ENCODE assay signal across 18 cellular contexts in the genomic region with DNA sequence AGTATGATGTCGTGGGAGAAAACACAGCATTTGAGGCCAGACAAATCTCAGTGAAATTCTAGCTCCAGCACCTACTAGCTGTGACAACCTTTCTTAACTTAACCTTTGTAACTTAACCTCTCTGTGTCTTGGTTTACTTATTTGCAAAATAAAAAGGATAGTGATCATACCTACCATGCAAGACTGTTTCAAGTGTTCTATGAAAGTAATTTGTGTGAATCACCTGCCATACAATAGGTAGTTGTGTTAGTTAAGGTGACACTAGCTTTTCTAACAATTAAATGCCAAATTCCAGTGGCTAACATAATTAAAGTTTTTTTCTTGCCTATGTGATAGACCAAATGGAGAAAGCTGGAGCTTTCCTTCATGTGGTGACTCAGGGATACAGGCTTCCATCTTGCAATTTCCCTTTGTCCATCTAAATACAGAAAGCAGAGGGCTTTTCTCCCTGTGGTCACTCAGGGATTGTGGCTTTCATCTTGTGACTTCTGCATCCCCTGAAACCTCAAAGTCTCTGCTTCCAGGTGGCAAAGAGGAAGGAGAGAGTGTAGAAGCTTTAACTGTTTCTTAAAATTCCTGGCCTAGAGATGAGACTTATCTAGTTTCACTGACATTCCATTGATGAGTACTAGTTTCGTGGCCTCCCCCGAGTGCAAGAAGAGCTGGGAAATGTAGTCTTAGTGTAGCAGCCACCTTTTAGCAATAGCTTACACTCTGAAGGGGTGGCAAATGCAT.
A peak's percentile ranks its signal among the peaks of the same experiment; 100 is the strongest.
DNase-seq lines count a peak whose midpoint lies in the region; ATAC-seq and TF ChIP-seq lines count a peak whose summit lies in the region.
"Had no signal": no experiment of that assay in that cellular context is flagged by ENCODE, and none has a peak within 500 bp of the region (broad histone marks: within the 10 kb centered on the region; RNA-seq: fewer than 3 reads in every experiment).

No MANE protein-coding gene starts in this region.

- H3K4me3 Mint-ChIP-seq in activated T-cell treated with anti-CD3 and anti-CD28 coated beads, Interleukin-2, amount 50 U/mL, for 24 hours = no peak overlapping the region
- H3K4me3 Mint-ChIP-seq in activated T-cell treated with anti-CD3 and anti-CD28 coated beads, Interleukin-2, amount 50 U/mL, for 4 hours = no peak overlapping the region
- H3K4me3 Mint-ChIP-seq: activated CD4-positive, alpha-beta T cell treated with anti-CD3 and anti-CD28 coated beads, Interleukin-2, amount 10 ng/mL, durations not matched to agents 7 days and 5 days; nephron had no signal

- H3K4me1 Mint-ChIP-seq in activated T-cell treated with anti-CD3 and anti-CD28 coated beads, Interleukin-2, amount 50 U/mL, for 24 hours (ENCODE audit: low read depth) = peaks cover 8% of the 10 kb centered on the region
- peaks cover 22% of the 10 kb centered on the region for H3K4me1 Mint-ChIP-seq in activated T-cell treated with anti-CD3 and anti-CD28 coated beads, Interleukin-2, amount 50 U/mL, for 4 hours (ENCODE audit: low read depth)
- H3K4me1 Mint-ChIP-seq: nephron had no signal

- no peak overlapping the region for H4K8ac ChIP-seq in neuronal stem cell (ENCODE audit: low read depth, low read length)

- H3K27me3 Mint-ChIP-seq in activated T-cell treated with anti-CD3 and anti-CD28 coated beads, Interleukin-2, amount 50 U/mL, for 24 hours = no peaks in the 10 kb centered on the region
- H3K27me3 Mint-ChIP-seq in activated T-cell treated with anti-CD3 and anti-CD28 coated beads, Interleukin-2, amount 50 U/mL, for 4 hours (ENCODE audit: low read depth) = no peaks in the 10 kb centered on the region
- H3K27me3 Mint-ChIP-seq: activated CD4-positive, alpha-beta T cell treated with anti-CD3 and anti-CD28 coated beads, Interleukin-2, amount 10 ng/mL, durations not matched to agents 7 days and 5 days had no signal

- no peaks in the 10 kb centered on the region for H3K4me1 ChIP-seq in neuronal stem cell (ENCODE audit: control insufficient read depth in 2 of 2, insufficient read depth in 1 of 2, low read depth in 1 of 2, low read length in 2 of 2)
- H3K4me1 ChIP-seq: psoas muscle, vagina had no signal

- no peak overlapping the region for H3K27ac ChIP-seq in neuronal stem cell (replicated peaks; ENCODE audit: low read length)
- H3K27ac ChIP-seq: A549; BLaER1 treated with 17β-estradiol and CSF1 and Interleukin-3, amounts not matched to agents 10 nM and 100 nM; psoas muscle; vagina had no signal

- H3K27me3 ChIP-seq in neuronal stem cell (ENCODE audit: control insufficient read depth in 3 of 3, insufficient read depth in 3 of 3, low read depth in 1 of 3, low read length in 3 of 3) = peaks cover 0 to 4% (median 0%) of the 10 kb centered on the region in 3 experiments
- H3K27me3 ChIP-seq: BLaER1 treated with 17β-estradiol and CSF1 and Interleukin-3, amounts not matched to agents 10 nM and 100 nM; vagina had no signal

- no peaks in the 10 kb centered on the region for H3K79me1 ChIP-seq in neuronal stem cell (ENCODE audit: low read depth, low read length)

- H2BK5ac ChIP-seq in neuronal stem cell (ENCODE audit: low read length) = no peak overlapping the region

- H3K4me3 ChIP-seq in choroid plexus epithelial cell (ENCODE audit: low read depth, low read length) = no peak overlapping the region
- no peak overlapping the region for H3K4me3 ChIP-seq in neuronal stem cell (ENCODE audit: low read length in 2 of 2)
- H3K4me3 ChIP-seq: A549; BLaER1 treated with 17β-estradiol and CSF1 and Interleukin-3, amounts not matched to agents 10 nM and 100 nM; psoas muscle; vagina had no signal

- H3K36me3 ChIP-seq in neuronal stem cell (replicated peaks in 1 of 2; ENCODE audit: control insufficient read depth in 2 of 2, insufficient read depth in 2 of 2, low read length in 2 of 2) = no peaks in the 10 kb centered on the region
- H3K36me3 ChIP-seq: BLaER1 treated with 17β-estradiol and CSF1 and Interleukin-3, amounts not matched to agents 10 nM and 100 nM; vagina had no signal

- peak overlapping the region; percentile 45 for H2AFZ ChIP-seq in neuronal stem cell (ENCODE audit: low read length)

- no peak overlapping the region for H2BK120ac ChIP-seq in neuronal stem cell (ENCODE audit: low read depth, low read length)

- H3K9me3 Mint-ChIP-seq in activated T-cell treated with anti-CD3 and anti-CD28 coated beads, Interleukin-2, amount 50 U/mL, for 24 hours = no peaks in the 10 kb centered on the region
- no peaks in the 10 kb centered on the region for H3K9me3 Mint-ChIP-seq in activated T-cell treated with anti-CD3 and anti-CD28 coated beads, Interleukin-2, amount 50 U/mL, for 4 hours
- H3K9me3 Mint-ChIP-seq: activated CD4-positive, alpha-beta T cell treated with anti-CD3 and anti-CD28 coated beads, Interleukin-2, amount 10 ng/mL, durations not matched to agents 7 days and 5 days; nephron had no signal

- no peak overlapping the region for H3K18ac ChIP-seq in neuronal stem cell (ENCODE audit: low read length)

- no CpG with 5 or more reads among the region's 3 CpGs for WGBS in neuronal stem cell (ENCODE audit: extremely low coverage in 2 of 2, insufficient read length in 2 of 2, insufficient replicate concordance in 1 of 2), 2 donors

- TF ChIP-seq CTCF in choroid plexus epithelial cell (conservative IDR thresholded peaks at IDR 0.05; ENCODE audit: low read depth, low read length) = no peak

- no peaks in the 10 kb centered on the region for H3K9me3 ChIP-seq in neuronal stem cell (replicated peaks in 1 of 2; ENCODE audit: control insufficient read depth in 2 of 2, insufficient read depth in 1 of 2, low read depth in 1 of 2, low read length in 2 of 2)
- H3K9me3 ChIP-seq: A549; BLaER1 treated with 17β-estradiol and CSF1 and Interleukin-3, amounts not matched to agents 10 nM and 100 nM; psoas muscle; vagina had no signal

- no peak overlapping the region for H3K23ac ChIP-seq in neuronal stem cell (ENCODE audit: low read depth, low read length, poor library complexity)

- no peak overlapping the region for H2BK12ac ChIP-seq in neuronal stem cell (ENCODE audit: low read length)

- no peak for DNase-seq in activated T-cell treated with anti-CD3 and anti-CD28 coated beads, Interleukin-2, amount 50 U/mL, for 24 hours
- DNase-seq in activated T-cell treated with anti-CD3 and anti-CD28 coated beads, Interleukin-2, amount 50 U/mL, for 4 hours = no peak
- DNase-seq in NCI-H226 (peak; percentile 34), choroid plexus epithelial cell (ENCODE audit: low read depth) (peak; percentile 35), neuronal stem cell (ENCODE audit: low spot score) (no peak), DMS153 treated with DMSO at 0.1 percent for 48 hours (lab: John Stamatoyannopoulos, UW; ENCODE audit: unreplicated experiment) (no peak)
- DNase-seq: activated CD4-positive, alpha-beta T cell treated with anti-CD3 and anti-CD28 coated beads, Interleukin-2, amount 10 ng/mL, durations not matched to agents 7 days and 5 days; DMS 273 treated with DMSO at 0.1 percent for 48 hours; NCI-H1092 treated with DMSO at 0.1 percent for 48 hours; NCI-H2081 treated with DMSO at 0.1 percent for 48 hours; NCI-H510A treated with DMSO at 0.1 percent for 48 hours; psoas muscle had no signal

- no peak overlapping the region for H2BK15ac ChIP-seq in neuronal stem cell (ENCODE audit: low read length)

- ATAC-seq in activated T-cell treated with anti-CD3 and anti-CD28 coated beads, Interleukin-2, amount 50 U/mL, for 4 hours = no peak
- no peak for ATAC-seq in GM19035 (IDR thresholded peaks at IDR 0.05; ENCODE audit: unreplicated experiment)
- ATAC-seq in HG02678 (IDR thresholded peaks at IDR 0.05; ENCODE audit: unreplicated experiment) = no peak
- ATAC-seq: A549, psoas muscle had no signal

- peak overlapping the region; percentile 18 for H3K27ac Mint-ChIP-seq in activated T-cell treated with anti-CD3 and anti-CD28 coated beads, Interleukin-2, amount 50 U/mL, for 24 hours
- H3K27ac Mint-ChIP-seq: activated CD4-positive, alpha-beta T cell treated with anti-CD3 and anti-CD28 coated beads, Interleukin-2, amount 10 ng/mL, durations not matched to agents 7 days and 5 days; nephron had no signal

- no peak overlapping the region for H3K9ac ChIP-seq in neuronal stem cell (ENCODE audit: low read depth, low read length, poor library complexity)
- H3K9ac ChIP-seq: BLaER1 treated with 17β-estradiol and CSF1 and Interleukin-3, amounts not matched to agents 10 nM and 100 nM had no signal

- no peak overlapping the region for H3K4me2 ChIP-seq in neuronal stem cell (ENCODE audit: insufficient read depth, low read length, poor library complexity, severe bottlenecking)
- H3K4me2 ChIP-seq: A549; BLaER1 treated with 17β-estradiol and CSF1 and Interleukin-3, amounts not matched to agents 10 nM and 100 nM had no signal

- H3K4ac ChIP-seq in neuronal stem cell (ENCODE audit: low read length) = no peak overlapping the region

- no peak overlapping the region for H3K14ac ChIP-seq in neuronal stem cell (ENCODE audit: low read length)

- H3K36me3 Mint-ChIP-seq in activated T-cell treated with anti-CD3 and anti-CD28 coated beads, Interleukin-2, amount 50 U/mL, for 24 hours (ENCODE audit: low read depth) = no peaks in the 10 kb centered on the region
- H3K36me3 Mint-ChIP-seq in activated T-cell treated with anti-CD3 and anti-CD28 coated beads, Interleukin-2, amount 50 U/mL, for 4 hours (ENCODE audit: insufficient read depth) = no peaks in the 10 kb centered on the region

- no peak overlapping the region for H2AK5ac ChIP-seq in neuronal stem cell (ENCODE audit: low read depth, low read length)

- no peak overlapping the region for H4K91ac ChIP-seq in neuronal stem cell (ENCODE audit: low read depth, low read length, poor library complexity)

Comparison
In these comparisons a context has a peak if more than half of its experiments do, and no peak if none do; other contexts are left out.
1. DNase-seq: peak in NCI-H226 (single experiment) and choroid plexus epithelial cell (single experiment); none in activated T-cell treated with anti-CD3 and anti-CD28 coated beads, Interleukin-2, amount 50 U/mL, for 24 hours (single experiment), activated T-cell treated with anti-CD3 and anti-CD28 coated beads, Interleukin-2, amount 50 U/mL, for 4 hours (single experiment), neuronal stem cell (single experiment) and DMS153 treated with DMSO at 0.1 percent for 48 hours (single experiment).